Comparison of ENCODE assay signal across 8 cellular contexts in genomic region chr5:55146543-55147151, GRCh38. TPM values are rescaled to one million over a fixed set of nuclear protein-coding genes. Genes with fewer than 3 reads are reported as not detected.
DNase-seq lines count a peak whose midpoint lies in the region; ATAC-seq and TF ChIP-seq lines count a peak whose summit lies in the region.

No MANE protein-coding gene starts in this region.

- no peak overlapping the region for H3K9ac ChIP-seq in SK-N-MC (ENCODE audit: insufficient read length)

- H3K27ac Mint-ChIP-seq in HFFc6 (no peak overlapping the region), glutamatergic neuron (ENCODE audit: unreplicated experiment) (no peak overlapping the region)

- H3K4me3 Mint-ChIP-seq in HFFc6 (peak overlapping the region; percentile 42), glutamatergic neuron (ENCODE audit: unreplicated experiment) (no peak overlapping the region)

- H3K36me3 ChIP-seq in SK-N-MC (ENCODE audit: insufficient read depth, low read length) = no peaks in the 10 kb centered on the region
- no peaks in the 10 kb centered on the region for H3K36me3 ChIP-seq in upper lobe of left lung

- H3K4me1 Mint-ChIP-seq in HFFc6 (ENCODE audit: low read depth) = peaks cover 37% of the 10 kb centered on the region
- no peaks in the 10 kb centered on the region for H3K4me1 Mint-ChIP-seq in glutamatergic neuron (ENCODE audit: low read depth, unreplicated experiment)

- H3K27ac ChIP-seq in SK-N-MC (no peak overlapping the region), upper lobe of left lung (no peak overlapping the region)

- H3K9me3 Mint-ChIP-seq in HFFc6 (no peaks in the 10 kb centered on the region), glutamatergic neuron (ENCODE audit: unreplicated experiment) (no peaks in the 10 kb centered on the region)

- no peak for TF ChIP-seq POLR2A in upper lobe of left lung (IDR thresholded peaks at IDR 0.05)

- peak; percentile 89 for DNase-seq in ELR (ENCODE audit: low read depth)
- peak; percentile 76 for DNase-seq in HFFc6
- peak; percentile 58 for DNase-seq in NCI-H128 (lab: John Stamatoyannopoulos, UW; ENCODE audit: unreplicated experiment)
- peak; percentile 88 for DNase-seq in SK-N-MC (ENCODE audit: low read depth, low spot score)
- peak; percentile 83 for DNase-seq in activated naive CD4-positive, alpha-beta T cell treated with Interleukin-2 at 50 U/mL for 16 hours
- DNase-seq in glutamatergic neuron = peak; percentile 83
- peak; percentile 85 for DNase-seq in pons (ENCODE audit: low spot score)
- DNase-seq in upper lobe of left lung = peak in 1 of 2 donors; percentile 70

- no peaks in the 10 kb centered on the region for H3K27me3 ChIP-seq in upper lobe of left lung

- no peak for TF ChIP-seq EP300 in upper lobe of left lung (IDR thresholded peaks at IDR 0.05)

- H3K36me3 Mint-ChIP-seq in HFFc6 (ENCODE audit: low read depth) (no peaks in the 10 kb centered on the region), glutamatergic neuron (ENCODE audit: unreplicated experiment) (no peaks in the 10 kb centered on the region)

- WGBS in upper lobe of left lung, 2 donors = 7 to 9% methylated on average over 11 of the region's 11 CpGs

- TF ChIP-seq CTCF in HFFc6 (IDR thresholded peaks at IDR 0.05) (peak; percentile 97), glutamatergic neuron (IDR thresholded peaks at IDR 0.05; ENCODE audit: partially characterized antibody, unreplicated experiment) (peak; percentile 84), upper lobe of left lung (IDR thresholded peaks at IDR 0.05) (peak; percentile 76 to 90 (median 82))

- H3K27me3 Mint-ChIP-seq in HFFc6 (ENCODE audit: insufficient read depth) (peaks cover 2% of the 10 kb centered on the region; the same call in 1 of the 2 replicates), glutamatergic neuron (ENCODE audit: unreplicated experiment) (no peaks in the 10 kb centered on the region)

- peak overlapping the region; percentile 51 for H3K4me3 ChIP-seq in SK-N-MC
- no peak overlapping the region for H3K4me3 ChIP-seq in upper lobe of left lung

- peak; percentile 80 to 93 for ATAC-seq in upper lobe of left lung (ENCODE audit: low FRiP score in 2 of 2)

- H3K9me3 ChIP-seq in SK-N-MC (ENCODE audit: low read depth, low read length) (no peaks in the 10 kb centered on the region), upper lobe of left lung (no peaks in the 10 kb centered on the region)

- peaks cover 0 to 4% (median 0%) of the 10 kb centered on the region in 4 donors for H3K4me1 ChIP-seq in upper lobe of left lung

RNA-seq across cellular contexts. Expression of gene GPX8, which starts 13.3 kb away (rescaled TPM):
- total RNA-seq in HFFc6 (2021; fragmentation: NEBNext Ultra II Directional; extraction: Animal tissue kit (Norgen Biotek cat#: 25700)) = 100 to 1,000 TPM; 209 to 229 (median 220) TPM
- 2.7 TPM for total RNA-seq in glutamatergic neuron (ENCODE audit: unreplicated experiment)
- total RNA-seq in upper lobe of left lung = 10 to 100 TPM in 1 of 6 donors, 1 to 10 TPM in 5; 2.1 to 15.5 (median 4.3) TPM

RNA-seq across cellular contexts. Expression of gene CDC20B, which starts 26.3 kb away (rescaled TPM):
- total RNA-seq in HFFc6 (2021; fragmentation: NEBNext Ultra II Directional; extraction: Animal tissue kit (Norgen Biotek cat#: 25700)) = under 1 TPM in 5 of 6 experiments, not detected in 1; 0.07 to 0.20 (median 0.12) TPM
- total RNA-seq in glutamatergic neuron (ENCODE audit: unreplicated experiment) (0.34 TPM), upper lobe of left lung (1 to 10 TPM in 3 of 6 donors, under 1 TPM in 3; 0.09 to 5.5 (median 1.5) TPM)

RNA-seq across cellular contexts. Expression of gene GZMA, which starts 44.2 kb away (rescaled TPM):
- total RNA-seq in HFFc6 (2021; fragmentation: NEBNext Ultra II Directional; extraction: Animal tissue kit (Norgen Biotek cat#: 25700)) = not detected
- not detected for total RNA-seq in glutamatergic neuron (ENCODE audit: unreplicated experiment)
- total RNA-seq in upper lobe of left lung = 1 to 10 TPM in 5 of 6 donors, under 1 TPM in 1; 0.67 to 6.5 (median 5.0) TPM

Comparison
In these comparisons a context has a peak if more than half of its experiments do, and no peak if none do; other contexts are left out.
1. RNA of gene GPX8, which starts 13.3 kb away (total RNA-seq): 209 to 229 TPM in HFFc6; 2.1 to 15.5 TPM in upper lobe of left lung and 2.7 TPM in glutamatergic neuron (single experiment); every median in the first group is over 10 times any median in the second.
2. Peak in every context shown above with its lines, with median percentiles within 50 percentile points of each other: CTCF ChIP-seq.